Comparison of ENCODE assay signal across 17 cellular contexts in the genomic region with DNA sequence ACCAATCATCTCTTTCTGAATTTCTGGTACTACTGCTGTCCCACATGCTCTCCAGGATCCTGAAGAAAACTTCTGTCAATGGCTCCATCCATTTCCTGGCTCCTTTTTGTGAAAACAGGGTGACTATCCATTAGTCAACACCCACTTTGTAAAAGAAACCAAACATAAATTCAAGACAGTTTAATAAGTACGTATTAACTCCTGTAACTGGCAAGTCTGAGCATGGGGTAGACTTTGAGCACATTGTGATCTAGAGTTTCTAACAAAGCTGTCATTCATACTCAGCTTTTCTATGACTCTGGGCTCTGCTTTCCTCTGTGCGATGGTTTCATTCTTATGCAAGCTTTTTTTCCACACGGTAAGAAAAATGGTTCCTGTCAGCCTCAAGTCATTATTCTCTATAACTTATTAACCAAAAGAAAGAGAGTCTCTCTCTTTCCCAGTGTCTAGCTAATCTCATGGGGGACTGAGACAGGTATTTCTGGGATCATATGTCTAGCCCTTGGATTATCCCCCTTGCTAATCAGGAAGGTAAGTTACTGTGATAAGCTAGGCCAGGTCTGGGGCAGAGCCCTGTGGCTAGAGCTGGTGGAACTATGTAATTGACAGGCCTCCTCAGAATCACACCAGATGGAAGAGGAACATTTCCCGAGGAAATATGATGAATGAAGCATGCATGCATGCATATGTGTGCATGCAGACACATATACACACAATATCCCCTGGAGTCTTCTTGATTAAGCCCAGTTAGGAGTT.
DNase-seq lines count a peak whose midpoint lies in the region; ATAC-seq, FAIRE-seq and TF ChIP-seq lines count a peak whose summit lies in the region.
"Had no signal": no experiment of that assay in that cellular context is flagged by ENCODE, and none has a peak within 500 bp of the region (broad histone marks: within the 10 kb centered on the region; RNA-seq: fewer than 3 reads in every experiment).

No MANE protein-coding gene starts in this region.

- H3K9me3 ChIP-seq in body of pancreas, result no peaks in the 10 kb centered on the region
- H3K9me3 ChIP-seq in hepatocyte (ENCODE audit: low read depth), result no peaks in the 10 kb centered on the region
- no peaks in the 10 kb centered on the region for H3K9me3 ChIP-seq in Peyer's patch

- ATAC-seq in body of pancreas, result peak; percentile 86

- H3K36me3 ChIP-seq in body of pancreas (replicated peaks in 1 of 2; ENCODE audit: insufficient read depth in 1 of 2, low read depth in 2 of 2) (no peaks in the 10 kb centered on the region), hepatocyte (replicated peaks; ENCODE audit: insufficient read depth, low read depth) (no peaks in the 10 kb centered on the region), Peyer's patch (no peaks in the 10 kb centered on the region)

- H3K4me1 ChIP-seq in body of pancreas (peaks cover 7% of the 10 kb centered on the region), hepatocyte (ENCODE audit: insufficient read depth) (peaks cover 4% of the 10 kb centered on the region), Peyer's patch (no peaks in the 10 kb centered on the region)

- no peaks in the 10 kb centered on the region for H3K79me2 ChIP-seq in hepatocyte

- FAIRE-seq in RCC 7860 (lab: Jason Lieb, UNC), result peak; percentile 70
- FAIRE-seq: HTR-8/SVneo had no signal

- H3K9me2 ChIP-seq in hepatocyte (replicated peaks; ENCODE audit: insufficient read depth), result no peaks in the 10 kb centered on the region

- no peak overlapping the region for H2AFZ ChIP-seq in hepatocyte

- no peak for TF ChIP-seq POLR2A in body of pancreas (IDR thresholded peaks at IDR 0.05)
- no peak for TF ChIP-seq POLR2A in Peyer's patch (IDR thresholded peaks at IDR 0.05)

- no peak for TF ChIP-seq CTCF in body of pancreas (IDR thresholded peaks at IDR 0.05)
- no peak for TF ChIP-seq CTCF in hepatocyte (IDR thresholded peaks at IDR 0.05; ENCODE audit: poor library complexity)
- no peak for TF ChIP-seq CTCF in Peyer's patch (IDR thresholded peaks at IDR 0.05)

- 40 to 47% methylated on average over 4 of the region's 4 CpGs for WGBS in body of pancreas, 2 donors
- 85% methylated on average over 4 of the region's 4 CpGs for WGBS in hepatocyte (ENCODE audit: low lambda C conversion rate, missing lambda C conversion rate)

- intact Hi-C loops in body of pancreas (cut with DNase I), result no loop called here

- H3K4me2 ChIP-seq in hepatocyte, result peak overlapping the region; percentile 35

- peak; percentile 40 for DNase-seq in RCC 7860 (ENCODE audit: low spot score)
- peak in 1 of 4 donors; percentile 13 for DNase-seq in body of pancreas
- DNase-seq in hepatocyte (ENCODE audit: low spot score), result no peak
- DNase-seq in renal cortical epithelial cell (ENCODE audit: low read depth), result peak; percentile 88
- no peak for DNase-seq in CD1c-positive myeloid dendritic cell (ENCODE audit: extremely low spot score)
- DNase-seq in Peyer's patch, result no peak
- no peak for DNase-seq in A172 (ENCODE audit: low spot score)
- DNase-seq: CD4-positive, alpha-beta T cell; DMS79; H9; NCI-H1436; NCI-H2029 treated with DMSO at 0.1 percent for 48 hours; NCI-H2171 treated with DMSO at 0.1 percent for 48 hours; NCI-H446 treated with DMSO at 0.1 percent for 48 hours; SHP77 had no signal

- H4K20me1 ChIP-seq in hepatocyte (ENCODE audit: insufficient read depth, poor library complexity, severe bottlenecking), result no peaks in the 10 kb centered on the region

- H3K27ac ChIP-seq in body of pancreas (peak overlapping the region in 3 of 4 donors; percentile 5 to 63 (median 51)), hepatocyte (peak overlapping the region; percentile 62), Peyer's patch (no peak overlapping the region)
- H3K27ac ChIP-seq: HL-60 had no signal

- H3K27me3 ChIP-seq in body of pancreas (no peaks in the 10 kb centered on the region), hepatocyte (no peaks in the 10 kb centered on the region), Peyer's patch (no peaks in the 10 kb centered on the region)

- H3K4me3 ChIP-seq in body of pancreas (no peak overlapping the region), hepatocyte (no peak overlapping the region), Peyer's patch (no peak overlapping the region)

Comparison
In these comparisons a context has a peak if more than half of its experiments do, and no peak if none do; other contexts are left out.
1. DNase-seq: peak in RCC 7860 (single experiment) and renal cortical epithelial cell (single experiment); none in hepatocyte (single experiment), CD1c-positive myeloid dendritic cell (single experiment), Peyer's patch (0 of 3) and A172 (single experiment).
2. H3K27ac ChIP-seq: peak in body of pancreas (3 of 4) and hepatocyte (single experiment); none in Peyer's patch (0 of 4).